In the genomic region with DNA sequence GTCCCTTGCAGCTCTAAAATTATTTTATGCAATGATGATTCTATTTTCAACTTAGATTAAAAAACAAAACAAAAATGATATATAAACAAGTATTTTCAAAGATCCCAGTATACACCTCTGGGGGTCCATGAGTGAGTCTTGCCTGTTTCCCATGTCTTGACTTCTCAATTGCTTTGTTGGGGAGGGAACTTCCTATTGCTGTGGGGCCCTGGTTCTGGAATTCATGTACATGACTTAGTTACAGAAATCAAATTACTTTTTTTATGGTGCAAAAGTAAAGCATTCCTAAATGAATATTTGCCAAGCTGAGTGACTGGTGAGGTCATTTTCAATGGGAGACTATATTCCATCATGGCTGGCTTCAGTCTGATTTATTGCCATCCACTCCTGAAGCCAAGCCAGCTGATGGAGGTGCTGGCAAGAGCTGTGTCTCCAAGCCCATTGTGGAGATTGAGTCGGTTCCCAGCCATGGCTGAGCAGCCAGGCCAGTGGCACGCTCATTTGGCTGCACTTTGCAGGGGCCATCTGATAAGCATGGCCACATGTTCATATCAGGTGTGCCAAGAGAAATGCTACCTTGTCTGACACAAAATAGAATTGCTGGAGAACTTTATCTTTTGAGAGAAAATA, we compare ENCODE assay signal across 18 cellular contexts. TPM values are rescaled to one million over a fixed set of nuclear protein-coding genes. Genes with fewer than 3 reads are reported as not detected.
DNase-seq lines count a peak whose midpoint lies in the region; ATAC-seq and TF ChIP-seq lines count a peak whose summit lies in the region.
"Had no signal": no experiment of that assay in that cellular context is flagged by ENCODE, and none has a peak within 500 bp of the region (broad histone marks: within the 10 kb centered on the region; RNA-seq: fewer than 3 reads in every experiment).

No MANE protein-coding gene starts in this region.

- no peak overlapping the region for H3K9ac ChIP-seq in BLaER1

- H3K4me1 ChIP-seq in BLaER1 = peaks cover 86% of the 10 kb centered on the region
- H3K4me1 ChIP-seq in neutrophil (ENCODE audit: control insufficient read depth in 1 of 2, insufficient read depth in 1 of 2, low read depth in 1 of 2, low read length in 1 of 2) = peaks cover 72 to 77% of the 10 kb centered on the region in 2 experiments
- H3K4me1 ChIP-seq: HAP-1 had no signal

- peak overlapping the region; percentile 70; the same call in 1 of the 2 replicates for H3K27ac ChIP-seq in BLaER1
- H3K27ac ChIP-seq in neutrophil = peak overlapping the region; percentile 81
- H3K27ac ChIP-seq: adrenal gland, tibial nerve had no signal

- H3K4me1 Mint-ChIP-seq in IgD-negative memory B cell = peaks cover 41 to 70% (median 62%) of the 10 kb centered on the region in 3 donors
- H3K4me1 Mint-ChIP-seq in activated T-helper 17 cell treated with anti-CD3 and anti-CD28 coated beads, Interleukin-2, amount 50 U/mL, for 72 hours = peaks cover 69% of the 10 kb centered on the region

- H3K36me3 Mint-ChIP-seq in IgD-negative memory B cell = peaks cover 5% of the 10 kb centered on the region
- peaks cover 30% of the 10 kb centered on the region for H3K36me3 Mint-ChIP-seq in activated T-helper 17 cell treated with anti-CD3 and anti-CD28 coated beads, Interleukin-2, amount 50 U/mL, for 72 hours (ENCODE audit: low read depth)
- peaks cover 5 to 6% of the 10 kb centered on the region in 2 donors for H3K36me3 Mint-ChIP-seq in activated naive CD4-positive, alpha-beta T cell treated with anti-CD3 and anti-CD28 coated beads, Interleukin-2, amount 50 U/mL, for 72 hours

- no peaks in the 10 kb centered on the region for H3K27me3 Mint-ChIP-seq in IgD-negative memory B cell
- H3K27me3 Mint-ChIP-seq in activated T-helper 17 cell treated with anti-CD3 and anti-CD28 coated beads, Interleukin-2, amount 50 U/mL, for 72 hours = no peaks in the 10 kb centered on the region
- H3K27me3 Mint-ChIP-seq: activated CD4-positive, alpha-beta T cell treated with anti-CD3 and anti-CD28 coated beads, Interleukin-2, amount 10 ng/mL, durations not matched to agents 24 days and 14 days had no signal

- peak overlapping the region; percentile 18 to 68 (median 50) for H3K27ac Mint-ChIP-seq in IgD-negative memory B cell
- H3K27ac Mint-ChIP-seq in activated T-helper 17 cell treated with anti-CD3 and anti-CD28 coated beads, Interleukin-2, amount 50 U/mL, for 72 hours = no peak overlapping the region
- H3K27ac Mint-ChIP-seq in activated naive CD4-positive, alpha-beta T cell treated with anti-CD3 and anti-CD28 coated beads, Interleukin-2, amount 50 U/mL, for 72 hours = no peak overlapping the region
- H3K27ac Mint-ChIP-seq: activated CD4-positive, alpha-beta T cell treated with anti-CD3 and anti-CD28 coated beads, Interleukin-2, amount 10 ng/mL, durations not matched to agents 24 days and 14 days had no signal

- peak overlapping the region; percentile 84 for H3K4me2 ChIP-seq in BLaER1

- H3K9me3 ChIP-seq in BLaER1 (peaks cover 11% of the 10 kb centered on the region), neutrophil (no peaks in the 10 kb centered on the region)
- H3K9me3 ChIP-seq: adrenal gland, HAP-1 had no signal

- peaks cover 0 to 4% (median 2%) of the 10 kb centered on the region in 3 donors for H3K9me3 Mint-ChIP-seq in IgD-negative memory B cell
- H3K9me3 Mint-ChIP-seq in activated T-helper 17 cell treated with anti-CD3 and anti-CD28 coated beads, Interleukin-2, amount 50 U/mL, for 72 hours = no peaks in the 10 kb centered on the region
- peaks cover 6 to 9% of the 10 kb centered on the region in 2 donors for H3K9me3 Mint-ChIP-seq in activated naive CD4-positive, alpha-beta T cell treated with anti-CD3 and anti-CD28 coated beads, Interleukin-2, amount 50 U/mL, for 72 hours

- no peak for ATAC-seq in activated T-helper 17 cell treated with anti-CD3 and anti-CD28 coated beads, Interleukin-2, amount 50 U/mL, for 72 hours (replicated peaks)
- ATAC-seq in GM21619 (IDR thresholded peaks at IDR 0.05; ENCODE audit: unreplicated experiment) = no peak
- no peak for ATAC-seq in activated naive CD4-positive, alpha-beta T cell treated with anti-CD3 and anti-CD28 coated beads, Interleukin-2, amount 50 U/mL, for 72 hours

- peak overlapping the region in 1 of 4 donors; percentile 72 for H3K4me3 Mint-ChIP-seq in IgD-negative memory B cell
- peak overlapping the region; percentile 77 for H3K4me3 Mint-ChIP-seq in activated T-helper 17 cell treated with anti-CD3 and anti-CD28 coated beads, Interleukin-2, amount 50 U/mL, for 72 hours
- H3K4me3 Mint-ChIP-seq: activated CD4-positive, alpha-beta T cell treated with anti-CD3 and anti-CD28 coated beads, Interleukin-2, amount 10 ng/mL, durations not matched to agents 24 days and 14 days had no signal

- H3K27me3 ChIP-seq in BLaER1 = no peaks in the 10 kb centered on the region
- H3K27me3 ChIP-seq in neutrophil = no peaks in the 10 kb centered on the region
- H3K27me3 ChIP-seq: adrenal gland, tibial nerve had no signal

- H3K36me3 ChIP-seq in BLaER1 = peaks cover 29% of the 10 kb centered on the region
- H3K36me3 ChIP-seq in neutrophil = no peaks in the 10 kb centered on the region
- H3K36me3 ChIP-seq: adrenal gland, HAP-1, tibial nerve had no signal

- TF ChIP-seq CTCF in neutrophil (IDR thresholded peaks at IDR 0.05) = no peak

- no peak for DNase-seq in NCI-H748 (lab: John Stamatoyannopoulos, UW; ENCODE audit: unreplicated experiment)
- no peak for DNase-seq in activated naive CD4-positive, alpha-beta T cell treated with anti-CD3 and anti-CD28 coated beads, Interleukin-2, amount 50 U/mL, for 72 hours (ENCODE audit: low spot score in 2 of 2)
- DNase-seq: activated CD4-positive, alpha-beta T cell treated with anti-CD3 and anti-CD28 coated beads, Interleukin-2, amount 10 ng/mL, durations not matched to agents 24 days and 14 days; activated CD8-positive, alpha-beta memory T cell treated with anti-CD3 and anti-CD28 coated beads, Interleukin-2, amount 50 U/mL, for 48 hours; activated effector memory CD4-positive, alpha-beta T cell treated with anti-CD3 and anti-CD28 coated beads, Interleukin-2, amount 50 U/mL, for 16 hours; adrenal gland; MM.1S; NCI-H1694; NCI-H226; NK-92 treated with Interleukin-12 subunit alpha and Interleukin-12 subunit beta, amount 100 ng/mL, for 24 hours; RPMI8226 had no signal

- H3K4me3 ChIP-seq in BLaER1 = no peak overlapping the region
- no peak overlapping the region for H3K4me3 ChIP-seq in neutrophil (ENCODE audit: low read depth in 1 of 2, low read length in 1 of 2)
- H3K4me3 ChIP-seq: adrenal gland, HAP-1, tibial nerve had no signal

- H4K20me1 ChIP-seq in BLaER1 = no peaks in the 10 kb centered on the region

RNA-seq across cellular contexts. Expression of a gene that starts 56.7 kb away (rescaled TPM):
- polyA plus RNA-seq in IgD-negative memory B cell = 14.0 TPM
- total RNA-seq in activated T-helper 17 cell treated with anti-CD3 and anti-CD28 coated beads, Interleukin-2, amount 50 U/mL, for 72 hours = 10 to 100 TPM; 53.0 to 53.1 TPM
- total RNA-seq in activated naive CD4-positive, alpha-beta T cell treated with anti-CD3 and anti-CD28 coated beads, Interleukin-2, amount 50 U/mL, for 72 hours = 10 to 100 TPM; 11.8 to 13.2 TPM

Comparison
In these comparisons a context has a peak if more than half of its experiments do, and no peak if none do; other contexts are left out.
1. H3K27ac Mint-ChIP-seq: peak in IgD-negative memory B cell (3 of 3); none in activated T-helper 17 cell treated with anti-CD3 and anti-CD28 coated beads, Interleukin-2, amount 50 U/mL, for 72 hours (single experiment) and activated naive CD4-positive, alpha-beta T cell treated with anti-CD3 and anti-CD28 coated beads, Interleukin-2, amount 50 U/mL, for 72 hours (0 of 2).